Comparison of ENCODE assay signal across 9 cellular contexts in the genomic region with DNA sequence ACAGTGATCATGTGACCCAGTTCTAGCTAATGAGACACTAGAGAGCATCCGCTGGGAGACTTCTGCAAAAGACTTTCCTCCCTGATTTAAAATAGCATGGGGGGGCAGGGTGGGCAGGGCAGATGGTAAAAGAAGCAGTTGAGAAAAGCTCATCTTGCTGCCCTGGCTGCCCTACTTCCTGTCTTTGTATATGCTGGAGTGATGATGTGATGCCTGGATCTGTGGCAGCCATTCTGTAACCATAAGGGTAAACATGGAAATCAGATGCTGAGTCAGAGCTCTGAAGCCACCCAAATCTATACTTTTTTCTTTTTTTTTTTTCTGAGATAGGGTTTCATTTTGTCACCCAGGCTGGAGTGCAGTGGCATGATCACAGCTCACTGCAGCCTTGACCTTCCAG.
"Had no signal": no experiment of that assay in that cellular context is flagged by ENCODE, and none has a peak within 500 bp of the region (broad histone marks: within the 10 kb centered on the region; RNA-seq: fewer than 3 reads in every experiment).

No MANE protein-coding gene starts in this region.

- DNase-seq: GM23248, GOT3, H9, HCEC 1CT, HFFc6, IMR-90, KBM-7 had no signal

- H3K4me3 ChIP-seq: GM23248 had no signal

- H3K27ac Mint-ChIP-seq: H9, HFFc6 had no signal

- H3K27ac ChIP-seq: GM23248, HL-60, KMS-11 had no signal

- H3K9me3 Mint-ChIP-seq: HFFc6 had no signal

- H3K4me3 Mint-ChIP-seq: H9, HFFc6 had no signal

- H3K4me1 Mint-ChIP-seq: H9 had no signal
